In genomic region chr19:41795031-41795461, GRCh38 we compare ENCODE assay signal across 9 cellular contexts. TPM values are rescaled to one million over a fixed set of nuclear protein-coding genes. Genes with fewer than 3 reads are reported as not detected.
DNase-seq lines count a peak whose midpoint lies in the region; ATAC-seq and TF ChIP-seq lines count a peak whose summit lies in the region.
"Had no signal": no experiment of that assay in that cellular context is flagged by ENCODE, and none has a peak within 500 bp of the region (broad histone marks: within the 10 kb centered on the region; RNA-seq: fewer than 3 reads in every experiment).

No MANE protein-coding gene starts in this region.

- no peaks in the 10 kb centered on the region for H3K27me3 ChIP-seq in PC-3 (ENCODE audit: low read length)
- no peaks in the 10 kb centered on the region for H3K27me3 ChIP-seq in cardiac muscle cell
- no peaks in the 10 kb centered on the region for H3K27me3 ChIP-seq in gastrocnemius medialis

- CTCF ChIA-PET in PC-3 (lab: Charles Lee), result no interaction called here

- H3K4me1 Mint-ChIP-seq in activated T-helper 2 cell treated with anti-CD3 and anti-CD28 coated beads, Interferon-gamma antibody, Interleukin-2, Interleukin-4, amounts not matched to agents 10 μg/mL and 5 μg/mL and 100 μg/mL, durations not matched to agents 14 hours and 24 hours and 36 hours (ENCODE audit: low read depth), result peaks cover 2% of the 10 kb centered on the region

- H3K4me3 ChIP-seq in PC-3 (ENCODE audit: low read length), result no peak overlapping the region
- no peak overlapping the region for H3K4me3 ChIP-seq in cardiac muscle cell
- H3K4me3 ChIP-seq in gastrocnemius medialis, result no peak overlapping the region

- BruUV-seq in PC-3 (replicated peaks; lab: Mats Ljungman, UMichigan), result no TSS peak

- TF ChIP-seq CTCF in PC-3 (conservative IDR thresholded peaks at IDR 0.05; ENCODE audit: low read depth, low read length) (peak; percentile 74), cardiac muscle cell (IDR thresholded peaks at IDR 0.05; ENCODE audit: low read depth, low read length) (peak; percentile 86), gastrocnemius medialis (IDR thresholded peaks at IDR 0.05 in 4 of 5, conservative IDR thresholded peaks at IDR 0.05 in 1 of 5) (peak in 4 of 5 experiments; percentile 18 to 63 (median 34))

- no peaks in the 10 kb centered on the region for H4K20me1 ChIP-seq in PC-3 (ENCODE audit: low read length)

- peak overlapping the region; percentile 98 for H3K9ac ChIP-seq in PC-3 (ENCODE audit: low read length)

- no peak for TF ChIP-seq POLR2A in gastrocnemius medialis (IDR thresholded peaks at IDR 0.05)

- no peaks in the 10 kb centered on the region for H3K9me3 ChIP-seq in PC-3 (ENCODE audit: low read length)
- no peaks in the 10 kb centered on the region for H3K9me3 ChIP-seq in cardiac muscle cell (ENCODE audit: low read depth)
- no peaks in the 10 kb centered on the region for H3K9me3 ChIP-seq in gastrocnemius medialis

- H2AFZ ChIP-seq in PC-3 (ENCODE audit: low read length), result no peak overlapping the region

- H3K9me3 Mint-ChIP-seq in activated T-helper 2 cell treated with anti-CD3 and anti-CD28 coated beads, Interferon-gamma antibody, Interleukin-2, Interleukin-4, amounts not matched to agents 10 μg/mL and 5 μg/mL and 100 μg/mL, durations not matched to agents 14 hours and 24 hours and 36 hours, result no peaks in the 10 kb centered on the region

- H3K79me2 ChIP-seq in PC-3 (ENCODE audit: low read length), result no peaks in the 10 kb centered on the region

- intact Hi-C loops in PC-3 (cut with micrococcal nuclease), result loop anchor here (10.0 kb wide), 1 partner anchor 160 kb away; the partner anchor contains the start of gene RABAC1
- intact Hi-C loops in activated T-helper 2 cell treated with anti-CD3 and anti-CD28 coated beads, Interferon-gamma antibody, Interleukin-2, Interleukin-4, amounts not matched to agents 10 μg/mL and 5 μg/mL and 100 μg/mL, durations not matched to agents 14 hours and 24 hours and 36 hours (cut with micrococcal nuclease), result no loop called here
- intact Hi-C loops in gastrocnemius medialis (cut with DNase I; ENCODE audit: low total_unique reads), result no loop called here

- H3F3A ChIP-seq in PC-3 (ENCODE audit: low read length, unreplicated experiment), result peaks cover 7% of the 10 kb centered on the region

- DNase-seq in DMS79 (lab: John Stamatoyannopoulos, UW) (peak; percentile 39), Kasumi-1 (lab: John Stamatoyannopoulos, UW) (peak; percentile 38 to 59), PC-3 (peak; percentile 70), cardiac muscle cell (ENCODE audit: low read depth in 1 of 2, low spot score in 1 of 2) (peak; percentile 3 to 41), gastrocnemius medialis (no peak)
- DNase-seq in activated T-helper 2 cell treated with anti-CD3 and anti-CD28 coated beads, Interferon-gamma antibody, Interleukin-2, Interleukin-4, amounts not matched to agents 10 μg/mL and 5 μg/mL and 100 μg/mL, durations not matched to agents 14 hours and 24 hours and 36 hours (ENCODE audit: low spot score), result peak; percentile 34

- no peak for ATAC-seq in PC-3
- ATAC-seq in gastrocnemius medialis, result no peak
- ATAC-seq in GM21367 (IDR thresholded peaks at IDR 0.05; ENCODE audit: unreplicated experiment), result no peak
- no peak for ATAC-seq in GM19463 (IDR thresholded peaks at IDR 0.05; ENCODE audit: unreplicated experiment)

- peaks cover 36% of the 10 kb centered on the region for H3K27me3 Mint-ChIP-seq in activated T-helper 2 cell treated with anti-CD3 and anti-CD28 coated beads, Interferon-gamma antibody, Interleukin-2, Interleukin-4, amounts not matched to agents 10 μg/mL and 5 μg/mL and 100 μg/mL, durations not matched to agents 14 hours and 24 hours and 36 hours (ENCODE audit: low read depth)

- no peaks in the 10 kb centered on the region for H3K9me2 ChIP-seq in PC-3 (replicated peaks; ENCODE audit: low read length)

- H3K4me1 ChIP-seq in PC-3 (ENCODE audit: insufficient read depth, low read length) (peaks cover 60% of the 10 kb centered on the region), cardiac muscle cell (ENCODE audit: low read depth) (no peaks in the 10 kb centered on the region), gastrocnemius medialis (no peaks in the 10 kb centered on the region)

- H3K4me2 ChIP-seq in PC-3 (ENCODE audit: low read length), result peak overlapping the region; percentile 10; the same call in 1 of the 2 replicates

- no peak overlapping the region for H3K27ac Mint-ChIP-seq in activated T-helper 2 cell treated with anti-CD3 and anti-CD28 coated beads, Interferon-gamma antibody, Interleukin-2, Interleukin-4, amounts not matched to agents 10 μg/mL and 5 μg/mL and 100 μg/mL, durations not matched to agents 14 hours and 24 hours and 36 hours

- no peaks in the 10 kb centered on the region for H3K36me3 ChIP-seq in PC-3 (ENCODE audit: low read depth, low read length)
- H3K36me3 ChIP-seq in cardiac muscle cell, result no peaks in the 10 kb centered on the region
- H3K36me3 ChIP-seq in gastrocnemius medialis, result no peaks in the 10 kb centered on the region

- H3K27ac ChIP-seq in PC-3 (ENCODE audit: low read length) (peak overlapping the region; percentile 100), cardiac muscle cell (no peak overlapping the region), gastrocnemius medialis (no peak overlapping the region)

- in situ Hi-C loops in gastrocnemius medialis (cut with MboI; ENCODE audit: low sequenced_read_pairs in 4 of 4), result no loop called here

- POLR2A ChIA-PET in PC-3 (lab: Charles Lee; ENCODE audit: unreplicated experiment), result no interaction called here

- no peaks in the 10 kb centered on the region for H3K36me3 Mint-ChIP-seq in activated T-helper 2 cell treated with anti-CD3 and anti-CD28 coated beads, Interferon-gamma antibody, Interleukin-2, Interleukin-4, amounts not matched to agents 10 μg/mL and 5 μg/mL and 100 μg/mL, durations not matched to agents 14 hours and 24 hours and 36 hours (ENCODE audit: low read depth)

- H3K4me3 Mint-ChIP-seq in activated T-helper 2 cell treated with anti-CD3 and anti-CD28 coated beads, Interferon-gamma antibody, Interleukin-2, Interleukin-4, amounts not matched to agents 10 μg/mL and 5 μg/mL and 100 μg/mL, durations not matched to agents 14 hours and 24 hours and 36 hours (ENCODE audit: low read depth), result no peak overlapping the region

RNA-seq across cellular contexts. Expression of gene CEACAM3, which starts 1.3 kb away (rescaled TPM):
- total RNA-seq in PC-3 (2014; rRNA removed) (not detected in 2 replicates), cardiac muscle cell (not detected in 2 replicates), gastrocnemius medialis (not detected)
- total RNA-seq in activated T-helper 2 cell treated with anti-CD3 and anti-CD28 coated beads, Interferon-gamma antibody, Interleukin-2, Interleukin-4, amounts not matched to agents 10 μg/mL and 5 μg/mL and 100 μg/mL, durations not matched to agents 14 hours and 24 hours and 36 hours, result not detected in 2 replicates
- not detected in 2 replicates for polyA plus RNA-seq in cardiac muscle cell
- total RNA-seq: T-helper 2 cell treated with Interferon-gamma antibody and Interleukin-4, amounts not matched to agents 100 ng/mL and 5 ng/mL, for 36 hours had no signal

RNA-seq across cellular contexts. Expression of gene CEACAM6, which starts 39.7 kb away (rescaled TPM):
- total RNA-seq in PC-3 (2014; rRNA removed) (7.1 and 9.0 TPM in 2 replicates), cardiac muscle cell (not detected in 2 replicates), gastrocnemius medialis (under 1 TPM in 1 of 4 donors, not detected in 3; 0.53 TPM)
- not detected in 2 replicates for total RNA-seq in activated T-helper 2 cell treated with anti-CD3 and anti-CD28 coated beads, Interferon-gamma antibody, Interleukin-2, Interleukin-4, amounts not matched to agents 10 μg/mL and 5 μg/mL and 100 μg/mL, durations not matched to agents 14 hours and 24 hours and 36 hours
- polyA plus RNA-seq in cardiac muscle cell, result not detected in 2 replicates
- total RNA-seq: T-helper 2 cell treated with Interferon-gamma antibody and Interleukin-4, amounts not matched to agents 100 ng/mL and 5 ng/mL, for 36 hours had no signal

RNA-seq across cellular contexts. Expression of gene LYPD4, which starts 49.4 kb away (rescaled TPM):
- total RNA-seq in PC-3 (2014; rRNA removed) (not detected in 2 replicates), cardiac muscle cell (not detected in 2 replicates), gastrocnemius medialis (not detected)
- total RNA-seq in activated T-helper 2 cell treated with anti-CD3 and anti-CD28 coated beads, Interferon-gamma antibody, Interleukin-2, Interleukin-4, amounts not matched to agents 10 μg/mL and 5 μg/mL and 100 μg/mL, durations not matched to agents 14 hours and 24 hours and 36 hours, result not detected in 2 replicates
- polyA plus RNA-seq in cardiac muscle cell, result not detected in 2 replicates
- total RNA-seq: T-helper 2 cell treated with Interferon-gamma antibody and Interleukin-4, amounts not matched to agents 100 ng/mL and 5 ng/mL, for 36 hours had no signal

RNA-seq across cellular contexts. Expression of gene DMRTC2, which starts 49.8 kb away (rescaled TPM):
- total RNA-seq in PC-3 (2014; rRNA removed) (not detected in 2 replicates), cardiac muscle cell (not detected in 2 replicates), gastrocnemius medialis (not detected)
- total RNA-seq in activated T-helper 2 cell treated with anti-CD3 and anti-CD28 coated beads, Interferon-gamma antibody, Interleukin-2, Interleukin-4, amounts not matched to agents 10 μg/mL and 5 μg/mL and 100 μg/mL, durations not matched to agents 14 hours and 24 hours and 36 hours, result not detected in 2 replicates
- not detected in 2 replicates for polyA plus RNA-seq in cardiac muscle cell
- total RNA-seq: T-helper 2 cell treated with Interferon-gamma antibody and Interleukin-4, amounts not matched to agents 100 ng/mL and 5 ng/mL, for 36 hours had no signal

Comparison
In these comparisons a context has a peak if more than half of its experiments do, and no peak if none do; other contexts are left out.
1. DNase-seq: peak in DMS79 (single experiment), Kasumi-1 (2 of 2), PC-3 (single experiment), activated T-helper 2 cell treated with anti-CD3 and anti-CD28 coated beads, Interferon-gamma antibody, Interleukin-2, Interleukin-4, amounts not matched to agents 10 μg/mL and 5 μg/mL and 100 μg/mL, durations not matched to agents 14 hours and 24 hours and 36 hours (single experiment) and cardiac muscle cell (2 of 2); none in gastrocnemius medialis (0 of 2).
2. CTCF ChIP-seq: peak in every context shown above with its lines; median percentile 86 in cardiac muscle cell; 74 in PC-3; 34 in gastrocnemius medialis.